Comparison of ENCODE assay signal across 11 cellular contexts in the genomic region with DNA sequence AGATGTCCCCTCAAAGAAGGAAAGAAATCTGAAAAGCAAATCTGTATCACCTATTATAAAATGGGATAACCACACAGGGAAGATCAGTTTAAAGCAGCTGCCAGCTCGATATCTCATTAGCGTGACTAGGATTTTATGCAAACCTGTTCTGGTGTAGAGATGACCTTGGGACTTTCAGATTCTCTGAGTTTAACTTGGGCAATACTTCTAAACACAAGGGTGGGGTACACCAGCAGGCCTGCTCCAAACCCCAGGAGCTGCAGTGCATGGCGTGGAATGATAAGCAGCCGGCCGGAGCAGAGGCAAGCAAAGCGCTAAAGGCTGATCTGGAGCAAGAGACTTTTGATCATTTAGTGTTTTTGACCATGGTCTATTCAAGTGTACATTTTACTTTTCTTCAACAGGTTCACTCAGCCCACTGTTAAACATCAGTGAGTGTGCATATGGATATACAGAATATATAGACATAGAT. TPM values are rescaled to one million over a fixed set of nuclear protein-coding genes. Genes with fewer than 3 reads are reported as not detected.
DNase-seq lines count a peak whose midpoint lies in the region; ATAC-seq and TF ChIP-seq lines count a peak whose summit lies in the region.
"Had no signal": no experiment of that assay in that cellular context is flagged by ENCODE, and none has a peak within 500 bp of the region (broad histone marks: within the 10 kb centered on the region; RNA-seq: fewer than 3 reads in every experiment).

No MANE protein-coding gene starts in this region.

- no peaks in the 10 kb centered on the region for H3K27me3 Mint-ChIP-seq in MCF 10A (ENCODE audit: insufficient read depth, unreplicated experiment)
- no peaks in the 10 kb centered on the region for H3K27me3 Mint-ChIP-seq in naive thymus-derived CD8-positive, alpha-beta T cell

- TF ChIP-seq CTCF in A673 (conservative IDR thresholded peaks at IDR 0.05; ENCODE audit: low read depth, low read length) (no peak), KMS-11 (conservative IDR thresholded peaks at IDR 0.05; ENCODE audit: low read depth, low read length) (no peak), MCF 10A (IDR thresholded peaks at IDR 0.05; ENCODE audit: unreplicated experiment) (no peak), GM10266 (IDR thresholded peaks at IDR 0.05; ENCODE audit: control insufficient read depth, insufficient read depth, low read depth, missing control alignments) (no peak)

- POLR2A ChIA-PET in A673 (lab: Charles Lee; ENCODE audit: low non-redundant PET): interaction anchor here (0.6 kb wide), 2 partner anchors 9 to 119 kb away, joined by 3 read pairs; no protein-coding TSS in a partner anchor
- POLR2A ChIA-PET in MCF 10A (lab: Yijun Ruan, JAX): interaction anchor here (0.9 to 17.8 kb wide), 18 partner anchors 8 to 407 kb away, joined by 3 to 724 read pairs (median 4); partner anchors contain the start of gene CEP68
- POLR2A ChIA-PET in naive thymus-derived CD8-positive, alpha-beta T cell (lab: Charles Lee): interaction anchor here (0.6 to 9.8 kb wide), 6 partner anchors 16 to 426 kb away, joined by 3 to 240 read pairs (median 5); no protein-coding TSS in a partner anchor

- H3K4me3 Mint-ChIP-seq in MCF 10A (ENCODE audit: unreplicated experiment): peak overlapping the region; percentile 60
- H3K4me3 Mint-ChIP-seq in naive thymus-derived CD8-positive, alpha-beta T cell: peak overlapping the region in 6 of 10 donors; percentile 26 to 82 (median 41)

- DNase-seq in A673 (ENCODE audit: low spot score) (no peak), MCF 10A (ENCODE audit: unreplicated experiment) (no peak), GM10266 (ENCODE audit: extremely low spot score) (no peak), NCI-H146 treated with DMSO at 0.1 percent for 48 hours (lab: John Stamatoyannopoulos, UW; ENCODE audit: unreplicated experiment) (no peak)
- DNase-seq in naive thymus-derived CD8-positive, alpha-beta T cell: no peak
- DNase-seq: dermis blood vessel endothelial cell, NCI-H187, SIG-M5 had no signal

- BruUV-seq in A673 (replicated peaks; lab: Mats Ljungman, UMichigan) (no TSS peak), MCF 10A (replicated peaks; lab: Mats Ljungman, UMichigan) (no TSS peak)

- H2AFZ ChIP-seq in KMS-11 (ENCODE audit: low read depth): no peak overlapping the region

- H3K4me1 ChIP-seq in A673 (ENCODE audit: insufficient read depth, low read length, poor library complexity, severe bottlenecking): peaks cover 45% of the 10 kb centered on the region
- H3K4me1 ChIP-seq in KMS-11 (ENCODE audit: low read depth, poor library complexity, severe bottlenecking): peaks cover 72% of the 10 kb centered on the region

- H3K4me1 Mint-ChIP-seq in MCF 10A (ENCODE audit: insufficient read depth, unreplicated experiment): peaks cover 26% of the 10 kb centered on the region
- H3K4me1 Mint-ChIP-seq in naive thymus-derived CD8-positive, alpha-beta T cell: peaks cover 31 to 83% (median 76%) of the 10 kb centered on the region in 4 donors

- peak overlapping the region; percentile 74 for H3K27ac Mint-ChIP-seq in MCF 10A (ENCODE audit: low read depth, unreplicated experiment)
- peak overlapping the region; percentile 29 to 96 (median 84) for H3K27ac Mint-ChIP-seq in naive thymus-derived CD8-positive, alpha-beta T cell

- H3K36me3 ChIP-seq in A673 (ENCODE audit: insufficient read depth, low read length, poor library complexity, severe bottlenecking) (no peaks in the 10 kb centered on the region), KMS-11 (ENCODE audit: insufficient read depth) (no peaks in the 10 kb centered on the region)

- H3K9me3 ChIP-seq in A673 (ENCODE audit: low read depth, low read length, poor library complexity, severe bottlenecking): no peaks in the 10 kb centered on the region

- no peaks in the 10 kb centered on the region; the same call in 1 of the 2 replicates for H4K20me1 ChIP-seq in KMS-11 (ENCODE audit: insufficient read depth)

- peaks cover 91% of the 10 kb centered on the region for H3K79me2 ChIP-seq in KMS-11 (ENCODE audit: insufficient read depth, low read depth)

- H3K4me2 ChIP-seq in KMS-11: peak overlapping the region; percentile 70

- CTCF ChIA-PET in A673 (lab: Charles Lee): interaction anchor here (0.5 kb wide), 1 partner anchor 401 kb away, joined by 7 read pairs; no protein-coding TSS in a partner anchor
- CTCF ChIA-PET in MCF 10A (lab: Yijun Ruan, JAX): interaction anchor here (1.0 to 2.2 kb wide), 6 partner anchors 10 to 218 kb away, joined by 4 to 8 read pairs (median 4); no protein-coding TSS in a partner anchor

- H3K27me3 ChIP-seq in A673 (replicated peaks; ENCODE audit: insufficient read depth, low read depth, low read length, poor library complexity): no peaks in the 10 kb centered on the region
- H3K27me3 ChIP-seq in KMS-11 (ENCODE audit: insufficient read depth, low read depth): no peaks in the 10 kb centered on the region

- H3K27ac ChIP-seq in A673 (ENCODE audit: low read depth, low read length, poor library complexity, severe bottlenecking): peak overlapping the region; percentile 11
- peak overlapping the region; percentile 40 for H3K27ac ChIP-seq in KMS-11

- intact Hi-C loops in A673 (cut with micrococcal nuclease; ENCODE audit: unreplicated experiment): no loop called here
- intact Hi-C loops in MCF 10A (cut with micrococcal nuclease): loop anchor here (10.0 kb wide), 1 partner anchor 186 kb away; no protein-coding TSS in a partner anchor

- no peak for ATAC-seq in naive thymus-derived CD8-positive, alpha-beta T cell
- no peak for ATAC-seq in GM21515 (IDR thresholded peaks at IDR 0.05; ENCODE audit: unreplicated experiment)
- ATAC-seq in HG03039 (IDR thresholded peaks at IDR 0.05; ENCODE audit: unreplicated experiment): no peak

- peaks cover 5% of the 10 kb centered on the region for H3K36me3 Mint-ChIP-seq in MCF 10A (ENCODE audit: insufficient read depth, unreplicated experiment)
- peaks cover 0 to 4% (median 0%) of the 10 kb centered on the region in 3 donors for H3K36me3 Mint-ChIP-seq in naive thymus-derived CD8-positive, alpha-beta T cell

- H3K4me3 ChIP-seq in A673 (ENCODE audit: low read depth, low read length, poor library complexity, severe bottlenecking) (no peak overlapping the region), KMS-11 (IDR thresholded peaks at IDR 0.05; ENCODE audit: insufficient read depth, low read depth, low read length) (peak overlapping the region; percentile 62)

- peak overlapping the region; percentile 3; the same call in 1 of the 2 replicates for H3K9ac ChIP-seq in KMS-11

- no peaks in the 10 kb centered on the region for H3K9me3 Mint-ChIP-seq in MCF 10A (ENCODE audit: unreplicated experiment)
- H3K9me3 Mint-ChIP-seq in naive thymus-derived CD8-positive, alpha-beta T cell: no peaks in the 10 kb centered on the region

RNA-seq across cellular contexts. Expression of gene SERTAD2, which starts 4.7 kb away (rescaled TPM):
- 20.8 and 22.2 TPM in 2 replicates for total RNA-seq in A673 (2021)
- total RNA-seq in MCF 10A (2022): 15.0 and 21.6 TPM in 2 replicates
- total RNA-seq in naive thymus-derived CD8-positive, alpha-beta T cell: 10 to 100 TPM; 33.0 to 34.5 TPM
- 1 to 10 TPM; 5.5 to 9.2 (median 6.1) TPM for polyA plus RNA-seq in naive thymus-derived CD8-positive, alpha-beta T cell
